26 cellular contexts compared by ENCODE assay signal in the genomic region with DNA sequence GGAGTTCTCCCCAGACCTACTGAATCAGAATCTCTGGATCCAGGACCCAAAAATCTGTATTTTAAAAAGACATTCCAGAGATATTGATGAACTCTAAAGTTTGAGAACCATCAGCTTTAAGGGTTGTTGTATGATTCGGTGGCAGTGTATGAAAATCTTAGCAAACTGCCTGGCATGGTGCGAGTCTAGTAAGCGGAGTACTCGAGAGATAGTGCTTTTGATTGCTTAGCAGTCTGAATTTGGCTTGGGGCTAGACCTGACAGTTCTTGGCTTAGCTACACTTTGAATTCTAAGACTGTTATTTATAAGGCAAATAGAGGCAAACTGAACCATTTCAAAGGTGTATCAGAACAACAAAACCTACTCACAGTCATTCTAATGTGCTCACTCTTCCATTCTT.
"Had no signal": no experiment of that assay in that cellular context is flagged by ENCODE, and none has a peak within 500 bp of the region (broad histone marks: within the 10 kb centered on the region; RNA-seq: fewer than 3 reads in every experiment).

No MANE protein-coding gene starts in this region.

- H3K9me3 ChIP-seq: breast epithelium had no signal

- H3K27ac ChIP-seq: breast epithelium, SK-N-MC had no signal

- ATAC-seq: activated T-helper 17 cell treated with anti-CD3 and anti-CD28 coated beads, Interleukin-2, amount 50 U/mL, for 72 hours; PC-3; T-cell had no signal

- DNase-seq: activated B cell treated with CpG ODN at 0.5 μM for 24 hours; activated CD4-positive, alpha-beta memory T cell treated with anti-CD3 and anti-CD28 coated beads, Interleukin-2, amount 10 ng/mL, durations not matched to agents 7 days and 5 days; activated CD4-positive, alpha-beta T cell treated with anti-CD3 and anti-CD28 coated beads for 1 hour; activated CD4-positive, alpha-beta T cell treated with anti-CD3 and anti-CD28 coated beads, Interleukin-2, amount 50 U/mL, for 1 hour; activated gamma-delta T cell; activated naive CD4-positive, alpha-beta T cell treated with anti-CD3 and anti-CD28 coated beads, Interleukin-2, amount 10 ng/mL, durations not matched to agents 7 days and 5 days; activated naive CD8-positive, alpha-beta T cell treated with anti-CD3 and anti-CD28 coated beads for 36 hours; activated T-cell treated with anti-CD3 and anti-CD28 coated beads for 4 hours; activated T-cell treated with anti-CD3 and anti-CD28 coated beads, Interleukin-2, amount 50 U/mL, for 48 hours; anterior cingulate cortex; IMR-90; Kasumi-1; KBM-7; NCI-H1105 treated with DMSO at 0.1 percent for 48 hours; NCI-H146; NCI-H187 treated with DMSO at 0.1 percent for 48 hours; NCI-H2081 treated with DMSO at 0.1 percent for 48 hours; NCI-H446; NCI-H524; PC-3; T-cell; T-helper 2 cell; T1000 had no signal

- H3K27me3 Mint-ChIP-seq: activated B cell treated with CpG ODN at 0.5 μM for 24 hours; activated CD4-positive, alpha-beta memory T cell treated with anti-CD3 and anti-CD28 coated beads, Interleukin-2, amount 10 ng/mL, durations not matched to agents 7 days and 5 days; activated naive CD4-positive, alpha-beta T cell treated with anti-CD3 and anti-CD28 coated beads, Interleukin-2, amount 10 ng/mL, durations not matched to agents 7 days and 5 days; activated naive CD8-positive, alpha-beta T cell treated with anti-CD3 and anti-CD28 coated beads for 36 hours; activated T-helper 17 cell treated with anti-CD3 and anti-CD28 coated beads, Interleukin-2, amount 50 U/mL, for 72 hours; T-cell had no signal

- H3K27me3 ChIP-seq: breast epithelium had no signal

- H3K4me3 ChIP-seq: breast epithelium, SK-N-MC had no signal

- H3K4me3 Mint-ChIP-seq: activated B cell treated with CpG ODN at 0.5 μM for 24 hours; activated CD4-positive, alpha-beta memory T cell treated with anti-CD3 and anti-CD28 coated beads, Interleukin-2, amount 10 ng/mL, durations not matched to agents 7 days and 5 days; activated naive CD4-positive, alpha-beta T cell treated with anti-CD3 and anti-CD28 coated beads, Interleukin-2, amount 10 ng/mL, durations not matched to agents 7 days and 5 days; activated naive CD8-positive, alpha-beta T cell treated with anti-CD3 and anti-CD28 coated beads for 36 hours; activated T-helper 17 cell treated with anti-CD3 and anti-CD28 coated beads, Interleukin-2, amount 50 U/mL, for 72 hours; T-cell had no signal

- H3K27ac Mint-ChIP-seq: activated CD4-positive, alpha-beta memory T cell treated with anti-CD3 and anti-CD28 coated beads, Interleukin-2, amount 10 ng/mL, durations not matched to agents 7 days and 5 days; activated naive CD4-positive, alpha-beta T cell treated with anti-CD3 and anti-CD28 coated beads, Interleukin-2, amount 10 ng/mL, durations not matched to agents 7 days and 5 days; activated naive CD8-positive, alpha-beta T cell treated with anti-CD3 and anti-CD28 coated beads for 36 hours; activated T-helper 17 cell treated with anti-CD3 and anti-CD28 coated beads, Interleukin-2, amount 50 U/mL, for 72 hours; T-cell had no signal

- H3K4me1 Mint-ChIP-seq: activated CD4-positive, alpha-beta memory T cell treated with anti-CD3 and anti-CD28 coated beads, Interleukin-2, amount 10 ng/mL, durations not matched to agents 7 days and 5 days had no signal

- H3K4me1 ChIP-seq: breast epithelium had no signal
